Comparison of ENCODE assay signal across 8 cellular contexts in genomic region chr2:149597050-149598013, GRCh38. TPM values are rescaled to one million over a fixed set of nuclear protein-coding genes. Genes with fewer than 3 reads are reported as not detected.
DNase-seq lines count a peak whose midpoint lies in the region; ATAC-seq and TF ChIP-seq lines count a peak whose summit lies in the region.

No MANE protein-coding gene starts in this region.

- no peak overlapping the region for H3K27ac Mint-ChIP-seq in CD8-positive, alpha-beta T cell

- H3K4me3 ChIP-seq in CD8-positive, alpha-beta T cell (ENCODE audit: low read depth, low read length), result no peak overlapping the region

- H3K27ac ChIP-seq in CD8-positive, alpha-beta T cell (ENCODE audit: low read depth, low read length), result no peak overlapping the region

- H3K27me3 ChIP-seq in CD8-positive, alpha-beta T cell (ENCODE audit: insufficient read depth, low read length), result no peaks in the 10 kb centered on the region

- peaks cover 14% of the 10 kb centered on the region for H3K4me1 Mint-ChIP-seq in CD8-positive, alpha-beta T cell (ENCODE audit: low read depth)

- CTCF ChIA-PET in CD8-positive, alpha-beta T cell (lab: Charles Lee), result interaction anchor here (0.6 to 7.4 kb wide), 11 partner anchors 11 to 1646 kb away, joined by 3 to 53 read pairs (median 5); partner anchors contain the start of gene MMADHC

- peaks cover 15% of the 10 kb centered on the region for H3K27me3 Mint-ChIP-seq in CD8-positive, alpha-beta T cell (ENCODE audit: low read depth)

- ATAC-seq in CD8-positive, alpha-beta T cell, result peak; percentile 96
- ATAC-seq in GM19395 (IDR thresholded peaks at IDR 0.05; ENCODE audit: unreplicated experiment), result peak; percentile 99
- ATAC-seq in HG03432 (IDR thresholded peaks at IDR 0.05; ENCODE audit: unreplicated experiment), result peak; percentile 99

- peak overlapping the region; percentile 53 for H3K4me3 Mint-ChIP-seq in CD8-positive, alpha-beta T cell

- peak; percentile 6 to 63 (median 45) for DNase-seq in CD8-positive, alpha-beta T cell
- DNase-seq in NCI-H446 treated with DMSO at 0.1 percent for 48 hours (lab: John Stamatoyannopoulos, UW) (peak; percentile 42), cerebellum (ENCODE audit: low spot score) (peak; percentile 49), left kidney (ENCODE audit: low read depth, low spot score) (peak; percentile 93)
- peak; percentile 23 for DNase-seq in activated CD4-positive, CD25-positive, alpha-beta regulatory T cell treated with anti-CD3 and anti-CD28 coated beads, Interleukin-2, amount 50 U/mL, for 16 hours (ENCODE audit: low read depth, low spot score)
- peak in 2 of 3 donors; percentile 24 to 30 for DNase-seq in stimulated activated CD4-positive, alpha-beta T cell treated with anti-CD3 and anti-CD28 coated beads, TNF-alpha, amount 100 ng/mL, for 1 hour (ENCODE audit: low read depth in 3 of 3, low spot score in 1 of 3)

- H3K36me3 Mint-ChIP-seq in CD8-positive, alpha-beta T cell, result no peaks in the 10 kb centered on the region

- intact Hi-C loops in CD8-positive, alpha-beta T cell (cut with DNase I, micrococcal nuclease), result loop anchor here (1.0 to 5.0 kb wide), 9 partner anchors 889 to 1841 kb away; partner anchors contain the start of gene RND3 (in 2 of the 2)

- H3K9me3 ChIP-seq in CD8-positive, alpha-beta T cell (ENCODE audit: low read length), result no peaks in the 10 kb centered on the region

- POLR2A ChIA-PET in CD8-positive, alpha-beta T cell (lab: Charles Lee), result interaction anchor here (0.7 kb wide), 1 partner anchor 1433 kb away, joined by 3 read pairs; no protein-coding TSS in a partner anchor

- TF ChIP-seq CTCF in CD8-positive, alpha-beta T cell (IDR thresholded peaks at IDR 0.05), result peak; percentile 82

- no peaks in the 10 kb centered on the region for H3K36me3 ChIP-seq in CD8-positive, alpha-beta T cell (ENCODE audit: insufficient read depth, low read length)

- H3K4me1 ChIP-seq in CD8-positive, alpha-beta T cell (ENCODE audit: insufficient read depth, low read length), result peaks cover 3% of the 10 kb centered on the region

- H3K9me3 Mint-ChIP-seq in CD8-positive, alpha-beta T cell, result no peaks in the 10 kb centered on the region

RNA-seq across cellular contexts. Expression of gene MMADHC, which starts 9.8 kb away (rescaled TPM):
- total RNA-seq in CD8-positive, alpha-beta T cell, result 10 to 100 TPM; 74.1 to 84.7 TPM
- 65.1 TPM for total RNA-seq in cerebellum

Comparison
In these comparisons a context has a peak if more than half of its experiments do, and no peak if none do; other contexts are left out.
1. DNase-seq: peak in every context shown above with its lines; median percentile 93 in left kidney; 49 in cerebellum; 45 in CD8-positive, alpha-beta T cell; 42 in NCI-H446 treated with DMSO at 0.1 percent for 48 hours; 27 in stimulated activated CD4-positive, alpha-beta T cell treated with anti-CD3 and anti-CD28 coated beads, TNF-alpha, amount 100 ng/mL, for 1 hour; 23 in activated CD4-positive, CD25-positive, alpha-beta regulatory T cell treated with anti-CD3 and anti-CD28 coated beads, Interleukin-2, amount 50 U/mL, for 16 hours.